In the genomic region with DNA sequence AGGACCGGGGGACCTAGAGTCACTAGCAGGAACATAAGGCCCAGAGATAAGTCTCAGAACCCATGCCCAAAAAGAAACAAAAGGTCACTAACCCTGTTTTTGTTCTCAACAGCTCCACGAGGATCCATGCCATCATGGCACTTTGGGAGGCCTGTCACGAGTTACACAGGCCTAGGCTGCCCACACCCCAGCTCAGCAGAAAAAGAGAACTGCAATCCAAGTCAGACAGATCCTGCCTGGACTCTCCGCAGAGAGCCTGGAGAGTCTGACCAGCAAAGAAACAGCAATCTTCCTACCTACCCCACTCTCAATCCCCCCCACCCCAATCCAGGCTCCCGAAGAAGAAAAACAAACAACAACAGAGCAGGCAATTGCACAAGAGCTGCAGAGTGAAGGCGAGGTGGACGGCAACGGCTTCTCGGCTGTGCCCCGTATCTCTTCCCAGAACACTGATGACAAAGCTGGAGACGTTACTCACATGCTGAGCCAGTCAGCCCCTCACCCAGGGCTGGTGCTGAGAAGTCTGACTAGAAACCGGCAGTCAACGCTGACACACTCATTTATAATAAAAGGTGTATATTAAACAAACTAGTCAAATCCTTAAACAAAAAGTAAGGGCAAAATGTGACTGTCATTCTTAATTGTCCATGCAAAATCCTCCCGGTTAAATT, we compare ENCODE assay signal across 8 cellular contexts.
DNase-seq lines count a peak whose midpoint lies in the region; ATAC-seq and TF ChIP-seq lines count a peak whose summit lies in the region.

No MANE protein-coding gene starts in this region.

- WGBS in mammary epithelial cell (ENCODE audit: low coverage, missing lambda C conversion rate) = 92% methylated on average over 13 of the region's 14 CpGs
- WGBS in right cardiac atrium = 21% methylated on average over 14 of the region's 14 CpGs

- no peaks in the 10 kb centered on the region for H3K9me3 Mint-ChIP-seq in MCF 10A (ENCODE audit: unreplicated experiment)

- peak; percentile 70 for DNase-seq in MCF 10A (ENCODE audit: unreplicated experiment)
- no peak for DNase-seq in mammary epithelial cell
- DNase-seq in amniotic epithelial cell (ENCODE audit: low read depth) = peak; percentile 95
- DNase-seq in right cardiac atrium = peak; percentile 68 to 85 (median 81)
- DNase-seq in retina = peak; percentile 59
- no peak for DNase-seq in NCI-H510A treated with DMSO at 0.1 percent for 48 hours (lab: John Stamatoyannopoulos, UW)
- no peak for DNase-seq in NCI-H187 treated with DMSO at 0.1 percent for 48 hours (lab: John Stamatoyannopoulos, UW)

- no peaks in the 10 kb centered on the region for H3K27me3 ChIP-seq in mammary epithelial cell (ENCODE audit: insufficient read depth, low read length)
- H3K27me3 ChIP-seq in right cardiac atrium (ENCODE audit: control insufficient read depth, insufficient read depth) = no peaks in the 10 kb centered on the region

- H3K4me2 ChIP-seq in mammary epithelial cell (ENCODE audit: insufficient read depth, low read depth, low read length) = no peak overlapping the region

- no peaks in the 10 kb centered on the region for H3K36me3 ChIP-seq in mammary epithelial cell (ENCODE audit: insufficient read depth, low read length)

- H3K79me2 ChIP-seq in mammary epithelial cell (ENCODE audit: insufficient read depth, low read length) = peaks cover 3% of the 10 kb centered on the region

- ATAC-seq in right cardiac atrium (peak; percentile 82 to 86), HG03432 (IDR thresholded peaks at IDR 0.05; ENCODE audit: unreplicated experiment) (no peak)

- H3K27ac Mint-ChIP-seq in MCF 10A (ENCODE audit: low read depth, unreplicated experiment) = no peak overlapping the region

- no peak overlapping the region for H3K9ac ChIP-seq in mammary epithelial cell (ENCODE audit: insufficient read depth, low read length)

- H3K27ac ChIP-seq in mammary epithelial cell (ENCODE audit: insufficient read depth, low read depth, low read length) (no peak overlapping the region), right cardiac atrium (ENCODE audit: low read length) (peak overlapping the region; percentile 99)

- no TSS peak for BruUV-seq in MCF 10A (replicated peaks; lab: Mats Ljungman, UMichigan)
- BruUV-seq in mammary epithelial cell (replicated peaks; lab: Mats Ljungman, UMichigan) = no TSS peak

- H3K4me3 ChIP-seq in mammary epithelial cell (replicated peaks in 1 of 3; ENCODE audit: insufficient read depth in 1 of 3, low read depth in 2 of 3, low read length in 3 of 3) = no peak overlapping the region
- no peak overlapping the region for H3K4me3 ChIP-seq in right cardiac atrium (ENCODE audit: low read length)

- in situ Hi-C loops in mammary epithelial cell (cut with MboI; ENCODE audit: low sequenced_read_pairs in 2 of 2) = no loop called here

- H3K4me3 Mint-ChIP-seq in MCF 10A (ENCODE audit: unreplicated experiment) = no peak overlapping the region

- CTCF ChIA-PET in MCF 10A (lab: Yijun Ruan, JAX) (interaction anchor here (0.6 to 1.3 kb wide), 4 partner anchors 30 to 159 kb away, joined by 3 to 6 read pairs (median 4); a partner anchor contains a TSS), mammary epithelial cell (lab: Charles Lee; ENCODE audit: low non-redundant PET) (no interaction called here)

- H3K9me3 ChIP-seq in mammary epithelial cell (replicated peaks; ENCODE audit: insufficient read depth, low read length) (no peaks in the 10 kb centered on the region), right cardiac atrium (ENCODE audit: control insufficient read depth, low read length) (no peaks in the 10 kb centered on the region)

- peaks cover 7% of the 10 kb centered on the region for H3K4me1 Mint-ChIP-seq in MCF 10A (ENCODE audit: insufficient read depth, unreplicated experiment)

- no peak overlapping the region for H2AFZ ChIP-seq in mammary epithelial cell (ENCODE audit: low read depth, low read length)

- H3K27me3 Mint-ChIP-seq in MCF 10A (ENCODE audit: insufficient read depth, unreplicated experiment) = no peaks in the 10 kb centered on the region

- H4K20me1 ChIP-seq in mammary epithelial cell (ENCODE audit: insufficient read depth, low read length) = no peaks in the 10 kb centered on the region

- peaks cover 13% of the 10 kb centered on the region for H3K4me1 ChIP-seq in mammary epithelial cell (ENCODE audit: insufficient read depth, low read length)
- peaks cover 10% of the 10 kb centered on the region for H3K4me1 ChIP-seq in right cardiac atrium (ENCODE audit: control insufficient read depth, insufficient read depth, low read length)

- POLR2A ChIA-PET in MCF 10A (lab: Yijun Ruan, JAX) = interaction anchor here (1.0 to 1.2 kb wide), 3 partner anchors 10 to 142 kb away, joined by 3 read pairs; no protein-coding TSS in a partner anchor

- H3K36me3 Mint-ChIP-seq in MCF 10A (ENCODE audit: insufficient read depth, unreplicated experiment) = peaks cover 12% of the 10 kb centered on the region

- intact Hi-C loops in MCF 10A (cut with micrococcal nuclease) (no loop called here), mammary epithelial cell (cut with micrococcal nuclease) (no loop called here), right cardiac atrium (cut with DNase I) (loop anchor here in 2 of 4 donors (5.0 kb wide), 1 partner anchor 37 kb away; no protein-coding TSS in a partner anchor)

- TF ChIP-seq CTCF in MCF 10A (IDR thresholded peaks at IDR 0.05; ENCODE audit: unreplicated experiment) (no peak), mammary epithelial cell (conservative IDR thresholded peaks at IDR 0.05 in 1 of 2, IDR thresholded peaks at IDR 0.05 in 1 of 2; ENCODE audit: extremely low read depth in 1 of 2, insufficient read depth in 1 of 2, low read depth in 1 of 2, low read length in 2 of 2) (no peak)

- dilution Hi-C loops in mammary epithelial cell (cut with HindIII; ENCODE audit: low sequenced_read_pairs) = no loop called here

Comparison
In these comparisons a context has a peak if more than half of its experiments do, and no peak if none do; other contexts are left out.
1. DNase-seq: peak in MCF 10A (single experiment), amniotic epithelial cell (single experiment), right cardiac atrium (3 of 3) and retina (single experiment); none in mammary epithelial cell (single experiment), NCI-H510A treated with DMSO at 0.1 percent for 48 hours (single experiment) and NCI-H187 treated with DMSO at 0.1 percent for 48 hours (single experiment).